ENCODE assay signal across 22 cellular contexts in genomic region chr2:198252472-198252871, GRCh38.
"Had no signal": no experiment of that assay in that cellular context is flagged by ENCODE, and none has a peak within 500 bp of the region (broad histone marks: within the 10 kb centered on the region; RNA-seq: fewer than 3 reads in every experiment).

No MANE protein-coding gene starts in this region.

- H3K27me3 ChIP-seq: colonic mucosa, dorsolateral prefrontal cortex, esophagus squamous epithelium, foreskin keratinocyte, gastrocnemius medialis, heart left ventricle, heart right ventricle had no signal

- H3K4me1 ChIP-seq: colonic mucosa, esophagus squamous epithelium, foreskin keratinocyte, gastrocnemius medialis had no signal

- H3K9me3 ChIP-seq: colonic mucosa, esophagus squamous epithelium, gastrocnemius medialis, heart left ventricle, heart right ventricle had no signal

- ATAC-seq: effector memory CD8-positive, alpha-beta T cell; esophagus mucosa; foreskin keratinocyte; gastrocnemius medialis; heart left ventricle; heart right ventricle had no signal

- DNase-seq: colonic mucosa; cortex of kidney; dermis blood vessel endothelial cell; dorsolateral prefrontal cortex; effector CD4-positive, alpha-beta T cell; effector CD8-positive, alpha-beta T cell; effector memory CD4-positive, alpha-beta T cell; effector memory CD8-positive, alpha-beta T cell; endodermal cell; erythroblast; esophagus squamous epithelium; foreskin fibroblast; foreskin keratinocyte; foreskin melanocyte; gastrocnemius medialis; glutamatergic neuron; head of caudate nucleus; heart left ventricle; heart right ventricle had no signal

- H3K27ac ChIP-seq: colonic mucosa, coronary artery, dorsolateral prefrontal cortex, epithelial cell of prostate, esophagus squamous epithelium, foreskin keratinocyte, gastrocnemius medialis, heart left ventricle, heart right ventricle had no signal

- H3K36me3 ChIP-seq: colonic mucosa, esophagus squamous epithelium, gastrocnemius medialis, heart left ventricle, heart right ventricle had no signal

- H3K4me3 ChIP-seq: colonic mucosa, coronary artery, dorsolateral prefrontal cortex, esophagus squamous epithelium, gastrocnemius medialis, heart left ventricle, heart right ventricle had no signal
